Comparison of ENCODE assay signal across 17 cellular contexts in genomic region chr7:46696741-46697140, GRCh38.
DNase-seq lines count a peak whose midpoint lies in the region; ATAC-seq and TF ChIP-seq lines count a peak whose summit lies in the region.
"Had no signal": no experiment of that assay in that cellular context is flagged by ENCODE, and none has a peak within 500 bp of the region (broad histone marks: within the 10 kb centered on the region; RNA-seq: fewer than 3 reads in every experiment).

No MANE protein-coding gene starts in this region.

- peak overlapping the region; percentile 40 for H3K27ac Mint-ChIP-seq in activated T-cell treated with anti-CD3 and anti-CD28 coated beads, Interleukin-2, amount 50 U/mL, for 72 hours
- H3K27ac Mint-ChIP-seq in activated T-cell treated with anti-CD3 and anti-CD28 coated beads, Interleukin-2, amount 50 U/mL, for 24 hours, result no peak overlapping the region
- H3K27ac Mint-ChIP-seq: CD4-positive, CD25-positive, alpha-beta regulatory T cell; GM23338; H9 had no signal

- H2AFZ ChIP-seq in HCT116 (ENCODE audit: low read depth, low read length, poor library complexity, severe bottlenecking), result peak overlapping the region; percentile 77
- peak overlapping the region; percentile 29 for H2AFZ ChIP-seq in hepatocyte
- H2AFZ ChIP-seq: GM23338 had no signal

- H3K4me3 ChIP-seq in HCT116 (replicated peaks in 1 of 2; ENCODE audit: low read depth in 1 of 2, low read length in 2 of 2), result no peak overlapping the region
- H3K4me3 ChIP-seq in hepatocyte, result no peak overlapping the region
- H3K4me3 ChIP-seq in esophagus squamous epithelium, result no peak overlapping the region
- H3K4me3 ChIP-seq: BLaER1 treated with 17β-estradiol and CSF1 and Interleukin-3, amounts not matched to agents 10 nM and 100 nM; GM23338 had no signal

- H3K27ac ChIP-seq in HCT116 (ENCODE audit: low read depth, low read length) (no peak overlapping the region), hepatocyte (peak overlapping the region; percentile 76), esophagus squamous epithelium (no peak overlapping the region)
- H3K27ac ChIP-seq: BLaER1 treated with 17β-estradiol and CSF1 and Interleukin-3, amounts not matched to agents 10 nM and 100 nM had no signal

- RAD21 ChIA-PET in HCT116 (lab: Charles Lee; ENCODE audit: low non-redundant PET in 1 of 2, low total read pairs in 2 of 2, uncharacterized antibody in 2 of 2, unreplicated experiment in 2 of 2), result no interaction called here

- ATAC-seq in activated T-cell treated with anti-CD3 and anti-CD28 coated beads, Interleukin-2, amount 50 U/mL, for 72 hours (replicated peaks in 1 of 2), result no peak
- no peak for ATAC-seq in HCT116
- no peak for ATAC-seq in GM21390 (IDR thresholded peaks at IDR 0.05; ENCODE audit: unreplicated experiment)
- ATAC-seq in GM21360 (IDR thresholded peaks at IDR 0.05; ENCODE audit: unreplicated experiment), result no peak
- no peak for ATAC-seq in GM19455 (IDR thresholded peaks at IDR 0.05; ENCODE audit: unreplicated experiment)
- ATAC-seq: GM23338 had no signal

- H4K20me1 ChIP-seq in HCT116 (ENCODE audit: insufficient read depth), result no peaks in the 10 kb centered on the region
- no peaks in the 10 kb centered on the region for H4K20me1 ChIP-seq in hepatocyte (ENCODE audit: insufficient read depth, poor library complexity, severe bottlenecking)
- H4K20me1 ChIP-seq: BLaER1 treated with 17β-estradiol and CSF1 and Interleukin-3, amounts not matched to agents 10 nM and 100 nM had no signal

- H3K36me3 Mint-ChIP-seq in activated T-cell treated with anti-CD3 and anti-CD28 coated beads, Interleukin-2, amount 50 U/mL, for 72 hours (ENCODE audit: insufficient read depth in 2 of 2), result no peaks in the 10 kb centered on the region
- H3K36me3 Mint-ChIP-seq in activated T-cell treated with anti-CD3 and anti-CD28 coated beads, Interleukin-2, amount 50 U/mL, for 24 hours (ENCODE audit: low read depth), result no peaks in the 10 kb centered on the region
- H3K36me3 Mint-ChIP-seq: CD4-positive, CD25-positive, alpha-beta regulatory T cell; IgD-negative memory B cell had no signal

- TF ChIP-seq CTCF in HCT116 (IDR thresholded peaks at IDR 0.05 in 2 of 3, conservative IDR thresholded peaks at IDR 0.05 in 1 of 3; ENCODE audit: borderline replicate concordance in 1 of 3, insufficient read depth in 1 of 3, low read depth in 2 of 3, low read length in 2 of 3) (no peak), hepatocyte (IDR thresholded peaks at IDR 0.05; ENCODE audit: poor library complexity) (no peak), esophagus squamous epithelium (IDR thresholded peaks at IDR 0.05) (no peak)

- CTCF ChIA-PET in HCT116 (lab: Charles Lee), result interaction anchor here (1.2 to 1.4 kb wide), 2 partner anchors 13 to 15 kb away, joined by 3 to 5 read pairs; no protein-coding TSS in a partner anchor

- 72% methylated on average over 1 of the region's 1 CpG for WGBS in hepatocyte (ENCODE audit: low lambda C conversion rate, missing lambda C conversion rate)
- 60 to 83% methylated on average over 1 of the region's 1 CpG for WGBS in esophagus squamous epithelium, 2 donors

- H3K4me1 ChIP-seq in HCT116 (ENCODE audit: control insufficient read depth in 1 of 2, insufficient read depth in 2 of 2, low read length in 2 of 2) (peaks cover 5 to 9% of the 10 kb centered on the region in 2 experiments; a peak in 3 of 4 replicates), hepatocyte (ENCODE audit: insufficient read depth) (peaks cover 7% of the 10 kb centered on the region), esophagus squamous epithelium (no peaks in the 10 kb centered on the region)

- intact Hi-C loops in HCT116 (cut with micrococcal nuclease) (no loop called here), esophagus squamous epithelium (cut with DNase I) (no loop called here)

- no peak overlapping the region for H3K4me3 Mint-ChIP-seq in activated T-cell treated with anti-CD3 and anti-CD28 coated beads, Interleukin-2, amount 50 U/mL, for 72 hours
- H3K4me3 Mint-ChIP-seq in activated T-cell treated with anti-CD3 and anti-CD28 coated beads, Interleukin-2, amount 50 U/mL, for 24 hours, result no peak overlapping the region
- H3K4me3 Mint-ChIP-seq: CD4-positive, CD25-positive, alpha-beta regulatory T cell; GM23338; H9; IgD-negative memory B cell had no signal

- TF ChIP-seq POLR2A in HCT116 (IDR thresholded peaks at IDR 0.05; ENCODE audit: borderline replicate concordance, extremely low read depth, insufficient read depth, insufficient read length), result no peak
- no peak for TF ChIP-seq POLR2A in esophagus squamous epithelium (IDR thresholded peaks at IDR 0.05)

- no peaks in the 10 kb centered on the region for H3K79me2 ChIP-seq in HCT116 (ENCODE audit: insufficient read depth, low read length)
- no peaks in the 10 kb centered on the region for H3K79me2 ChIP-seq in hepatocyte

- H3K4me1 Mint-ChIP-seq in activated T-cell treated with anti-CD3 and anti-CD28 coated beads, Interleukin-2, amount 50 U/mL, for 72 hours (ENCODE audit: low read depth), result no peaks in the 10 kb centered on the region
- no peaks in the 10 kb centered on the region for H3K4me1 Mint-ChIP-seq in activated T-cell treated with anti-CD3 and anti-CD28 coated beads, Interleukin-2, amount 50 U/mL, for 24 hours (ENCODE audit: low read depth)
- H3K4me1 Mint-ChIP-seq: CD4-positive, CD25-positive, alpha-beta regulatory T cell; GM23338; H9; IgD-negative memory B cell had no signal

- POLR2A ChIA-PET in HCT116 (lab: Charles Lee), result no interaction called here

- H3K9me3 Mint-ChIP-seq in activated T-cell treated with anti-CD3 and anti-CD28 coated beads, Interleukin-2, amount 50 U/mL, for 72 hours, result peaks cover 2 to 4% of the 10 kb centered on the region in 2 donors
- peaks cover 3% of the 10 kb centered on the region for H3K9me3 Mint-ChIP-seq in activated T-cell treated with anti-CD3 and anti-CD28 coated beads, Interleukin-2, amount 50 U/mL, for 24 hours
- H3K9me3 Mint-ChIP-seq: GM23338, H9, IgD-negative memory B cell had no signal

- no TSS peak for BruUV-seq in HCT116 (replicated peaks; lab: Mats Ljungman, UMichigan)

- H3K9me3 ChIP-seq in HCT116 (ENCODE audit: control insufficient read depth in 1 of 2, insufficient read depth in 1 of 2, low read depth in 1 of 2, low read length in 2 of 2), result no peaks in the 10 kb centered on the region
- H3K9me3 ChIP-seq in hepatocyte (ENCODE audit: low read depth), result no peaks in the 10 kb centered on the region
- H3K9me3 ChIP-seq in esophagus squamous epithelium, result no peaks in the 10 kb centered on the region

- no peak overlapping the region for H3K9ac ChIP-seq in HCT116 (ENCODE audit: low read length)
- H3K9ac ChIP-seq: BLaER1 treated with 17β-estradiol and CSF1 and Interleukin-3, amounts not matched to agents 10 nM and 100 nM had no signal

- H3K4me2 ChIP-seq in HCT116 (ENCODE audit: low read length), result no peak overlapping the region
- no peak overlapping the region for H3K4me2 ChIP-seq in hepatocyte
- H3K4me2 ChIP-seq: GM23338 had no signal

- H3K36me3 ChIP-seq in HCT116 (ENCODE audit: control insufficient read depth in 1 of 2, insufficient read depth in 2 of 2, low read length in 2 of 2), result no peaks in the 10 kb centered on the region
- H3K36me3 ChIP-seq in hepatocyte (replicated peaks; ENCODE audit: insufficient read depth, low read depth), result no peaks in the 10 kb centered on the region
- H3K36me3 ChIP-seq in esophagus squamous epithelium, result no peaks in the 10 kb centered on the region
- H3K36me3 ChIP-seq: BLaER1 treated with 17β-estradiol and CSF1 and Interleukin-3, amounts not matched to agents 10 nM and 100 nM had no signal

- H3K9me2 ChIP-seq in HCT116 (ENCODE audit: insufficient read depth) (no peaks in the 10 kb centered on the region), hepatocyte (replicated peaks; ENCODE audit: insufficient read depth) (no peaks in the 10 kb centered on the region)

- H3K27me3 ChIP-seq in HCT116 (ENCODE audit: insufficient read depth, low read length), result no peaks in the 10 kb centered on the region
- no peaks in the 10 kb centered on the region for H3K27me3 ChIP-seq in hepatocyte
- H3K27me3 ChIP-seq in esophagus squamous epithelium, result no peaks in the 10 kb centered on the region
- H3K27me3 ChIP-seq: BLaER1 treated with 17β-estradiol and CSF1 and Interleukin-3, amounts not matched to agents 10 nM and 100 nM had no signal

- TF ChIP-seq RAD21 in HCT116 (IDR thresholded peaks at IDR 0.05; ENCODE audit: low read depth), result no peak

- no peak for DNase-seq in activated T-cell treated with anti-CD3 and anti-CD28 coated beads, Interleukin-2, amount 50 U/mL, for 72 hours
- no peak for DNase-seq in activated T-cell treated with anti-CD3 and anti-CD28 coated beads, Interleukin-2, amount 50 U/mL, for 24 hours
- DNase-seq in HCT116 (ENCODE audit: low read depth, low spot score), result no peak
- DNase-seq in hepatocyte (ENCODE audit: low spot score), result no peak
- DNase-seq in esophagus squamous epithelium (lab: John Stamatoyannopoulos, UW), result no peak
- DNase-seq: 8988T; ACHN; CD4-positive, CD25-positive, alpha-beta regulatory T cell; DND-41; GDM1; H9 had no signal

- H3K27me3 Mint-ChIP-seq in activated T-cell treated with anti-CD3 and anti-CD28 coated beads, Interleukin-2, amount 50 U/mL, for 72 hours (ENCODE audit: low read depth), result no peaks in the 10 kb centered on the region
- H3K27me3 Mint-ChIP-seq in activated T-cell treated with anti-CD3 and anti-CD28 coated beads, Interleukin-2, amount 50 U/mL, for 24 hours, result no peaks in the 10 kb centered on the region
- H3K27me3 Mint-ChIP-seq: CD4-positive, CD25-positive, alpha-beta regulatory T cell; IgD-negative memory B cell had no signal

TF ChIP-seq in HCT116, 20 proteins besides CTCF, POLR2A, EP300 and RAD21 (continues in another document):
- TF ChIP-seq JUND (IDR thresholded peaks at IDR 0.05) (no peak), MAX (IDR thresholded peaks at IDR 0.05) (no peak), ELF1 (IDR thresholded peaks at IDR 0.05; ENCODE audit: borderline replicate concordance, low read depth) (no peak), FOSL1 (IDR thresholded peaks at IDR 0.05; ENCODE audit: low read depth) (no peak), EZH2 (IDR thresholded peaks at IDR 0.05) (no peak)
